Comparison of ENCODE assay signal across 8 cellular contexts in genomic region chr19:38095411-38096308, GRCh38.
A peak's percentile ranks its signal among the peaks of the same experiment; 100 is the strongest.
DNase-seq lines count a peak whose midpoint lies in the region; ATAC-seq and TF ChIP-seq lines count a peak whose summit lies in the region.

No MANE protein-coding gene starts in this region.

- intact Hi-C loops in Panc1 (cut with micrococcal nuclease; ENCODE audit: unreplicated experiment): loop anchor here (10.0 kb wide), 1 partner anchor 191 kb away; the partner anchor contains the start of genes SIPA1L3 and WDR87
- intact Hi-C loops in activated T-helper 1 cell treated with anti-CD3 and anti-CD28 coated beads, Interleukin-12 subunit alpha, Interleukin-12 subunit beta, Interleukin-2, Interleukin-4 antibody, amounts not matched to agents 30 ng/mL and 10 ng/mL and 1 ng/mL, durations not matched to agents 14 hours and 24 hours and 36 hours (cut with micrococcal nuclease): loop anchor here (1.0 kb wide), 1 partner anchor 193 kb away; no protein-coding TSS in a partner anchor

- no peak overlapping the region for H3K4me3 Mint-ChIP-seq in activated T-helper 1 cell treated with anti-CD3 and anti-CD28 coated beads, Interleukin-12 subunit alpha, Interleukin-12 subunit beta, Interleukin-2, Interleukin-4 antibody, amounts not matched to agents 30 ng/mL and 10 ng/mL and 1 ng/mL, durations not matched to agents 14 hours and 24 hours and 36 hours

- no peaks in the 10 kb centered on the region for H3K27me3 Mint-ChIP-seq in activated T-helper 1 cell treated with anti-CD3 and anti-CD28 coated beads, Interleukin-12 subunit alpha, Interleukin-12 subunit beta, Interleukin-2, Interleukin-4 antibody, amounts not matched to agents 30 ng/mL and 10 ng/mL and 1 ng/mL, durations not matched to agents 14 hours and 24 hours and 36 hours (ENCODE audit: insufficient read depth)

- H3K27ac ChIP-seq in Panc1 (ENCODE audit: low read length) (no peak overlapping the region), neutrophil (no peak overlapping the region), thoracic aorta (no peak overlapping the region)

- TSS peak; percentile 33 for BruUV-seq in Panc1 (replicated peaks; lab: Mats Ljungman, UMichigan)

- ATAC-seq in Panc1: peak; percentile 90
- ATAC-seq in thoracic aorta (ENCODE audit: insufficient number of reproducible peaks, low FRiP score, low read depth): no peak
- ATAC-seq in GM18511 (IDR thresholded peaks at IDR 0.05; ENCODE audit: unreplicated experiment): no peak

- in situ Hi-C loops in Caki2 (cut with HindIII; ENCODE audit: low pct_unique_long_range_greater_than_20kb, low sequenced_read_pairs) (no loop called here), Panc1 (cut with HindIII; ENCODE audit: low pct_unique_long_range_greater_than_20kb, low sequenced_read_pairs) (no loop called here)

- H3K9me3 ChIP-seq in Panc1 (ENCODE audit: control insufficient read depth, insufficient read depth, low read depth, low read length) (no peaks in the 10 kb centered on the region), neutrophil (no peaks in the 10 kb centered on the region), thoracic aorta (no peaks in the 10 kb centered on the region)

- H3K27me3 ChIP-seq in Panc1 (ENCODE audit: control insufficient read depth, insufficient read depth, low read length): no peaks in the 10 kb centered on the region
- no peaks in the 10 kb centered on the region for H3K27me3 ChIP-seq in neutrophil
- H3K27me3 ChIP-seq in thoracic aorta (replicated peaks; ENCODE audit: insufficient read depth): no peaks in the 10 kb centered on the region

- peaks cover 10% of the 10 kb centered on the region for H3K9me3 Mint-ChIP-seq in activated T-helper 1 cell treated with anti-CD3 and anti-CD28 coated beads, Interleukin-12 subunit alpha, Interleukin-12 subunit beta, Interleukin-2, Interleukin-4 antibody, amounts not matched to agents 30 ng/mL and 10 ng/mL and 1 ng/mL, durations not matched to agents 14 hours and 24 hours and 36 hours

- POLR2A ChIA-PET in Panc1 (lab: Charles Lee): no interaction called here

- CTCF ChIA-PET in Panc1 (lab: Charles Lee): no interaction called here

- H3K36me3 ChIP-seq in Panc1 (ENCODE audit: control insufficient read depth, insufficient read depth, low read length): no peaks in the 10 kb centered on the region
- H3K36me3 ChIP-seq in neutrophil: peaks cover 20% of the 10 kb centered on the region
- peaks cover 8% of the 10 kb centered on the region for H3K36me3 ChIP-seq in thoracic aorta

- H3K4me3 ChIP-seq in Panc1 (ENCODE audit: low read depth in 2 of 2, low read length in 2 of 2) (no peak overlapping the region), neutrophil (ENCODE audit: low read depth in 1 of 2, low read length in 1 of 2) (no peak overlapping the region), thoracic aorta (no peak overlapping the region)

- H3K27ac Mint-ChIP-seq in activated T-helper 1 cell treated with anti-CD3 and anti-CD28 coated beads, Interleukin-12 subunit alpha, Interleukin-12 subunit beta, Interleukin-2, Interleukin-4 antibody, amounts not matched to agents 30 ng/mL and 10 ng/mL and 1 ng/mL, durations not matched to agents 14 hours and 24 hours and 36 hours: no peak overlapping the region

- H3K4me1 Mint-ChIP-seq in activated T-helper 1 cell treated with anti-CD3 and anti-CD28 coated beads, Interleukin-12 subunit alpha, Interleukin-12 subunit beta, Interleukin-2, Interleukin-4 antibody, amounts not matched to agents 30 ng/mL and 10 ng/mL and 1 ng/mL, durations not matched to agents 14 hours and 24 hours and 36 hours (ENCODE audit: low read depth): peaks cover 5% of the 10 kb centered on the region

- H3K36me3 Mint-ChIP-seq in activated T-helper 1 cell treated with anti-CD3 and anti-CD28 coated beads, Interleukin-12 subunit alpha, Interleukin-12 subunit beta, Interleukin-2, Interleukin-4 antibody, amounts not matched to agents 30 ng/mL and 10 ng/mL and 1 ng/mL, durations not matched to agents 14 hours and 24 hours and 36 hours (ENCODE audit: low read depth): peaks cover 9% of the 10 kb centered on the region

- H3K4me1 ChIP-seq in Panc1 (ENCODE audit: control insufficient read depth, insufficient read depth, low read length) (no peaks in the 10 kb centered on the region), neutrophil (ENCODE audit: control insufficient read depth in 1 of 2, insufficient read depth in 1 of 2, low read depth in 1 of 2, low read length in 1 of 2) (no peaks in the 10 kb centered on the region), thoracic aorta (ENCODE audit: control insufficient read depth in 1 of 2, low read depth in 2 of 2) (no peaks in the 10 kb centered on the region)

- TF ChIP-seq CTCF in Panc1 (IDR thresholded peaks at IDR 0.05) (peak; percentile 95), neutrophil (IDR thresholded peaks at IDR 0.05) (peak; percentile 25), thoracic aorta (IDR thresholded peaks at IDR 0.05) (peak; percentile 64)

- DNase-seq in Caki2 (ENCODE audit: low read depth) (peak; percentile 63), Kasumi-1 (lab: John Stamatoyannopoulos, UW) (peak; percentile 67 to 74), Panc1 (ENCODE audit: low read depth, low spot score) (peak; percentile 50), fibroblast of the conjunctiva (ENCODE audit: low read depth) (peak; percentile 33), thoracic aorta (ENCODE audit: low spot score) (peak; percentile 16)
- DNase-seq in activated T-helper 1 cell treated with anti-CD3 and anti-CD28 coated beads, Interleukin-12 subunit alpha, Interleukin-12 subunit beta, Interleukin-2, Interleukin-4 antibody, amounts not matched to agents 30 ng/mL and 10 ng/mL and 1 ng/mL, durations not matched to agents 14 hours and 24 hours and 36 hours (ENCODE audit: low spot score): peak; percentile 42

Comparison
In these comparisons a context has a peak if more than half of its experiments do, and no peak if none do; other contexts are left out.
1. DNase-seq: peak in every context shown above with its lines; median percentile 70 in Kasumi-1; 63 in Caki2; 50 in Panc1; 42 in activated T-helper 1 cell treated with anti-CD3 and anti-CD28 coated beads, Interleukin-12 subunit alpha, Interleukin-12 subunit beta, Interleukin-2, Interleukin-4 antibody, amounts not matched to agents 30 ng/mL and 10 ng/mL and 1 ng/mL, durations not matched to agents 14 hours and 24 hours and 36 hours; 33 in fibroblast of the conjunctiva; 16 in thoracic aorta.
2. CTCF ChIP-seq: peak in every context shown above with its lines; median percentile 95 in Panc1; 64 in thoracic aorta; 25 in neutrophil.